In the genomic region with DNA sequence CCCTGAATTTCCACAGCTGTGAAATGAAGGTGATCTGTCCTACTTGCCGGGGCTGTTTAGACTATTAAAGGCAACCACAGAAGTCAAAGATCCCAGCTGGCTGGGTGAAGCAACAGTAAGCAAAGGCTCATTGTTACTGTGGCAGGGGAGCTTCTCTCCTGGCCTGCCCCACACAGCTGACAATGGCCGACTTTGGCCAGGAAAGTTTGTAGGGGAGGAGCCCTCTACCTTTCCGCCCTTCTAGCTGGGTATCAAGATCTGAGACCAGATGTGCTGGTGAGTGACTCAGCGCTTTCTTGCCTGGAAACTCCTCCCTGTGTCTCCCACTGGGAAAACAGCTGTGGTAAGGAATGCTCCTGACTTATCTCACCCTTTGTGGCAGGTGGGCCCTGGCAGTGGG, we compare ENCODE assay signal across 1 cellular context.
TF ChIP-seq lines count a peak whose summit lies in the region.

No MANE protein-coding gene starts in this region.

TF ChIP-seq in GM23338, 12 proteins besides CTCF, POLR2A, EP300 and RAD21:
- TF ChIP-seq, protein P1, sequence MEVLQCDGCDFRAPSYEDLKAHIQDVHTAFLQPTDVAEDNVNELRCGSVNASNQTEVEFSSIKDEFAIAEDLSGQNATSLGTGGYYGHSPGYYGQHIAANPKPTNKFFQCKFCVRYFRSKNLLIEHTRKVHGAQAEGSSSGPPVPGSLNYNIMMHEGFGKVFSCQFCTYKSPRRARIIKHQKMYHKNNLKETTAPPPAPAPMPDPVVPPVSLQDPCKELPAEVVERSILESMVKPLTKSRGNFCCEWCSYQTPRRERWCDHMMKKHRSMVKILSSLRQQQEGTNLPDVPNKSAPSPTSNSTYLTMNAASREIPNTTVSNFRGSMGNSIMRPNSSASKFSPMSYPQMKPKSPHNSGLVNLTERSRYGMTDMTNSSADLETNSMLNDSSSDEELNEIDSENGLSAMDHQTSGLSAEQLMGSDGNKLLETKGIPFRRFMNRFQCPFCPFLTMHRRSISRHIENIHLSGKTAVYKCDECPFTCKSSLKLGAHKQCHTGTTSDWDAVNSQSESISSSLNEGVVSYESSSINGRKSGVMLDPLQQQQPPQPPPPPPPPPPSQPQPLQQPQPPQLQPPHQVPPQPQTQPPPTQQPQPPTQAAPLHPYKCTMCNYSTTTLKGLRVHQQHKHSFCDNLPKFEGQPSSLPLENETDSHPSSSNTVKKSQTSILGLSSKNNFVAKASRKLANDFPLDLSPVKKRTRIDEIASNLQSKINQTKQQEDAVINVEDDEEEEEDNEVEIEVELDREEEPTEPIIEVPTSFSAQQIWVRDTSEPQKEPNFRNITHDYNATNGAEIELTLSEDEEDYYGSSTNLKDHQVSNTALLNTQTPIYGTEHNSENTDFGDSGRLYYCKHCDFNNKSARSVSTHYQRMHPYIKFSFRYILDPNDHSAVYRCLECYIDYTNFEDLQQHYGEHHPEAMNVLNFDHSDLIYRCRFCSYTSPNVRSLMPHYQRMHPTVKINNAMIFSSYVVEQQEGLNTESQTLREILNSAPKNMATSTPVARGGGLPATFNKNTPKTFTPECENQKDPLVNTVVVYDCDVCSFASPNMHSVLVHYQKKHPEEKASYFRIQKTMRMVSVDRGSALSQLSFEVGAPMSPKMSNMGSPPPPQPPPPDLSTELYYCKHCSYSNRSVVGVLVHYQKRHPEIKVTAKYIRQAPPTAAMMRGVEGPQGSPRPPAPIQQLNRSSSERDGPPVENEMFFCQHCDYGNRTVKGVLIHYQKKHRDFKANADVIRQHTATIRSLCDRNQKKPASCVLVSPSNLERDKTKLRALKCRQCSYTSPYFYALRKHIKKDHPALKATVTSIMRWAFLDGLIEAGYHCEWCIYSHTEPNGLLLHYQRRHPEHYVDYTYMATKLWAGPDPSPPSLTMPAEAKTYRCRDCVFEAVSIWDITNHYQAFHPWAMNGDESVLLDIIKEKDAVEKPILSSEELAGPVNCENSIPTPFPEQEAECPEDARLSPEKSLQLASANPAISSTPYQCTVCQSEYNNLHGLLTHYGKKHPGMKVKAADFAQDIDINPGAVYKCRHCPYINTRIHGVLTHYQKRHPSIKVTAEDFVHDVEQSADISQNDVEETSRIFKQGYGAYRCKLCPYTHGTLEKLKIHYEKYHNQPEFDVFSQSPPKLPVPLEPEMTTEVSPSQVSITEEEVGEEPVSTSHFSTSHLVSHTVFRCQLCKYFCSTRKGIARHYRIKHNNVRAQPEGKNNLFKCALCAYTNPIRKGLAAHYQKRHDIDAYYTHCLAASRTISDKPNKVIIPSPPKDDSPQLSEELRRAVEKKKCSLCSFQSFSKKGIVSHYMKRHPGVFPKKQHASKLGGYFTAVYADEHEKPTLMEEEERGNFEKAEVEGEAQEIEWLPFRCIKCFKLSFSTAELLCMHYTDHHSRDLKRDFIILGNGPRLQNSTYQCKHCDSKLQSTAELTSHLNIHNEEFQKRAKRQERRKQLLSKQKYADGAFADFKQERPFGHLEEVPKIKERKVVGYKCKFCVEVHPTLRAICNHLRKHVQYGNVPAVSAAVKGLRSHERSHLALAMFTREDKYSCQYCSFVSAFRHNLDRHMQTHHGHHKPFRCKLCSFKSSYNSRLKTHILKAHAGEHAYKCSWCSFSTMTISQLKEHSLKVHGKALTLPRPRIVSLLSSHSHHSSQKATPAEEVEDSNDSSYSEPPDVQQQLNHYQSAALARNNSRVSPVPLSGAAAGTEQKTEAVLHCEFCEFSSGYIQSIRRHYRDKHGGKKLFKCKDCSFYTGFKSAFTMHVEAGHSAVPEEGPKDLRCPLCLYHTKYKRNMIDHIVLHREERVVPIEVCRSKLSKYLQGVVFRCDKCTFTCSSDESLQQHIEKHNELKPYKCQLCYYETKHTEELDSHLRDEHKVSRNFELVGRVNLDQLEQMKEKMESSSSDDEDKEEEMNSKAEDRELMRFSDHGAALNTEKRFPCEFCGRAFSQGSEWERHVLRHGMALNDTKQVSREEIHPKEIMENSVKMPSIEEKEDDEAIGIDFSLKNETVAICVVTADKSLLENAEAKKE (CRISPR knock-in tag; IDR thresholded peaks at IDR 0.05), result 0 out of 2 replicates have a peak, but pooled peaks have one; percentile 28
- TF ChIP-seq, protein P2, sequence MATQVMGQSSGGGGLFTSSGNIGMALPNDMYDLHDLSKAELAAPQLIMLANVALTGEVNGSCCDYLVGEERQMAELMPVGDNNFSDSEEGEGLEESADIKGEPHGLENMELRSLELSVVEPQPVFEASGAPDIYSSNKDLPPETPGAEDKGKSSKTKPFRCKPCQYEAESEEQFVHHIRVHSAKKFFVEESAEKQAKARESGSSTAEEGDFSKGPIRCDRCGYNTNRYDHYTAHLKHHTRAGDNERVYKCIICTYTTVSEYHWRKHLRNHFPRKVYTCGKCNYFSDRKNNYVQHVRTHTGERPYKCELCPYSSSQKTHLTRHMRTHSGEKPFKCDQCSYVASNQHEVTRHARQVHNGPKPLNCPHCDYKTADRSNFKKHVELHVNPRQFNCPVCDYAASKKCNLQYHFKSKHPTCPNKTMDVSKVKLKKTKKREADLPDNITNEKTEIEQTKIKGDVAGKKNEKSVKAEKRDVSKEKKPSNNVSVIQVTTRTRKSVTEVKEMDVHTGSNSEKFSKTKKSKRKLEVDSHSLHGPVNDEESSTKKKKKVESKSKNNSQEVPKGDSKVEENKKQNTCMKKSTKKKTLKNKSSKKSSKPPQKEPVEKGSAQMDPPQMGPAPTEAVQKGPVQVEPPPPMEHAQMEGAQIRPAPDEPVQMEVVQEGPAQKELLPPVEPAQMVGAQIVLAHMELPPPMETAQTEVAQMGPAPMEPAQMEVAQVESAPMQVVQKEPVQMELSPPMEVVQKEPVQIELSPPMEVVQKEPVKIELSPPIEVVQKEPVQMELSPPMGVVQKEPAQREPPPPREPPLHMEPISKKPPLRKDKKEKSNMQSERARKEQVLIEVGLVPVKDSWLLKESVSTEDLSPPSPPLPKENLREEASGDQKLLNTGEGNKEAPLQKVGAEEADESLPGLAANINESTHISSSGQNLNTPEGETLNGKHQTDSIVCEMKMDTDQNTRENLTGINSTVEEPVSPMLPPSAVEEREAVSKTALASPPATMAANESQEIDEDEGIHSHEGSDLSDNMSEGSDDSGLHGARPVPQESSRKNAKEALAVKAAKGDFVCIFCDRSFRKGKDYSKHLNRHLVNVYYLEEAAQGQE (IDR thresholded peaks at IDR 0.05; ENCODE audit: unreplicated experiment), result no peak
